ENCODE assay signal across 8 cellular contexts in genomic region chr10:114174462-114175190, GRCh38. TPM values are rescaled to one million over a fixed set of nuclear protein-coding genes. Genes with fewer than 3 reads are reported as not detected.
DNase-seq lines count a peak whose midpoint lies in the region; ATAC-seq and TF ChIP-seq lines count a peak whose summit lies in the region.

No MANE protein-coding gene starts in this region.

- H3K4me2 ChIP-seq in H9 (ENCODE audit: insufficient read depth, insufficient read length, low read length): peak overlapping the region; percentile 80
- H3K4me2 ChIP-seq in Loucy (ENCODE audit: low read depth, low read length, poor library complexity, severe bottlenecking): peak overlapping the region; percentile 94
- peak overlapping the region; percentile 66 for H3K4me2 ChIP-seq in trophoblast cell (ENCODE audit: low read length)

- no peaks in the 10 kb centered on the region for H3K9me3 ChIP-seq in H9 (ENCODE audit: control insufficient read depth, low read depth, low read length)
- H3K9me3 ChIP-seq in Loucy (ENCODE audit: insufficient read depth, low read depth, low read length): no peaks in the 10 kb centered on the region
- no peaks in the 10 kb centered on the region for H3K9me3 ChIP-seq in trophoblast cell (ENCODE audit: insufficient read depth, low read depth, low read length)

- H3K27me3 ChIP-seq in H9 (ENCODE audit: insufficient read depth, low read length) (no peaks in the 10 kb centered on the region), Loucy (ENCODE audit: insufficient read depth, low read length, poor library complexity, severe bottlenecking) (peaks cover 4% of the 10 kb centered on the region), trophoblast cell (ENCODE audit: insufficient read depth, low read length) (no peaks in the 10 kb centered on the region)

- H3K79me1 ChIP-seq in H9 (ENCODE audit: insufficient read depth, low read depth, low read length, poor library complexity, severe bottlenecking) (peaks cover 3% of the 10 kb centered on the region), trophoblast cell (ENCODE audit: low read length) (peaks cover 5% of the 10 kb centered on the region)

- peaks cover 25 to 27% of the 10 kb centered on the region in 2 experiments for H3K4me1 Mint-ChIP-seq in H9
- peaks cover 25% of the 10 kb centered on the region for H3K4me1 Mint-ChIP-seq in activated CD8-positive, alpha-beta T cell treated with anti-CD3 and anti-CD28 coated beads, Interleukin-2, amount 10 ng/mL, durations not matched to agents 7 days and 5 days (ENCODE audit: low read depth)

- H3K56ac ChIP-seq in H9 (ENCODE audit: insufficient read length, low read depth, low read length): no peak overlapping the region

- H2AK5ac ChIP-seq in H9 (ENCODE audit: insufficient read length, low read length) (no peak overlapping the region), trophoblast cell (ENCODE audit: low read length) (no peak overlapping the region)

- H3K18ac ChIP-seq in H9 (ENCODE audit: insufficient read length, low read depth, low read length) (no peak overlapping the region), trophoblast cell (ENCODE audit: low read length) (peak overlapping the region; percentile 58)

- peak; percentile 22 to 25 for ATAC-seq in activated CD4-positive, CD25-positive, alpha-beta regulatory T cell treated with anti-CD3 and anti-CD28 coated beads, Interleukin-2, amount 50 U/mL, for 24 hours
- peak; percentile 45 for ATAC-seq in activated CD8-positive, alpha-beta T cell treated with anti-CD3 and anti-CD28 coated beads, Interleukin-2, amount 10 ng/mL, durations not matched to agents 7 days and 5 days
- ATAC-seq in Right ventricle myocardium superior (ENCODE audit: poor library complexity): peak; percentile 66

- H3K79me2 ChIP-seq in H9 (ENCODE audit: insufficient read depth, low read length) (peaks cover 15% of the 10 kb centered on the region; the same call in 1 of the 2 replicates), Loucy (ENCODE audit: insufficient read depth, low read length) (peaks cover 47% of the 10 kb centered on the region), trophoblast cell (ENCODE audit: control insufficient read depth, insufficient read depth, low read length, poor library complexity) (peaks cover 9% of the 10 kb centered on the region)

- H2BK20ac ChIP-seq in H9 (ENCODE audit: low read depth, low read length, poor library complexity, severe bottlenecking): no peak overlapping the region

- H4K20me1 ChIP-seq in H9 (ENCODE audit: control insufficient read depth, insufficient read depth, insufficient read length) (no peaks in the 10 kb centered on the region), Loucy (ENCODE audit: insufficient read depth, low read length, poor library complexity, severe bottlenecking) (peaks cover 5% of the 10 kb centered on the region)

- POLR2A ChIA-PET in activated CD8-positive, alpha-beta T cell treated with anti-CD3 and anti-CD28 coated beads, Interleukin-2, amount 10 ng/mL, durations not matched to agents 7 days and 5 days (lab: Charles Lee): interaction anchor here (0.6 to 1.0 kb wide), 7 partner anchors 9 to 647 kb away, joined by 3 to 5 read pairs (median 3); partner anchors contain the start of gene FHIP2A

- H4K8ac ChIP-seq in H9 (replicated peaks; ENCODE audit: insufficient read length, low read depth, low read length): no peak overlapping the region
- peak overlapping the region; percentile 71 for H4K8ac ChIP-seq in trophoblast cell (ENCODE audit: low read depth, low read length)

- H3K27me3 Mint-ChIP-seq in H9 (ENCODE audit: low read depth): peaks cover 5% of the 10 kb centered on the region
- H3K27me3 Mint-ChIP-seq in activated CD8-positive, alpha-beta T cell treated with anti-CD3 and anti-CD28 coated beads, Interleukin-2, amount 10 ng/mL, durations not matched to agents 7 days and 5 days (ENCODE audit: low read depth): peaks cover 12% of the 10 kb centered on the region

- H3K27ac ChIP-seq in H9 (ENCODE audit: insufficient read length, low read depth, low read length) (no peak overlapping the region), trophoblast cell (ENCODE audit: low read depth, low read length) (no peak overlapping the region)

- TF ChIP-seq CTCF in H9 (conservative IDR thresholded peaks at IDR 0.05) (no peak), Loucy (conservative IDR thresholded peaks at IDR 0.05; ENCODE audit: low read length) (no peak)

- no peak overlapping the region for H3T11ph ChIP-seq in H9 (ENCODE audit: low read length)

- no CpG with 5 or more reads among the region's 29 CpGs for WGBS in H9 (ENCODE audit: extremely low coverage, insufficient read length, low lambda C conversion rate)
- no CpG with 5 or more reads among the region's 29 CpGs for WGBS in trophoblast cell (ENCODE audit: extremely low coverage, insufficient coverage, insufficient read length)

- H4K91ac ChIP-seq in H9 (ENCODE audit: insufficient read length, low read depth, low read length) (no peak overlapping the region), trophoblast cell (ENCODE audit: low read depth, low read length) (no peak overlapping the region)

- H4K5ac ChIP-seq in H9 (ENCODE audit: insufficient read length, low read depth, low read length): no peak overlapping the region

- CTCF ChIA-PET in activated CD8-positive, alpha-beta T cell treated with anti-CD3 and anti-CD28 coated beads, Interleukin-2, amount 10 ng/mL, durations not matched to agents 7 days and 5 days (lab: Charles Lee): interaction anchor here (1.1 to 2.0 kb wide), 3 partner anchors 56 to 376 kb away, joined by 3 to 9 read pairs (median 4); no protein-coding TSS in a partner anchor

- peaks cover 15% of the 10 kb centered on the region; the same call in 1 of the 2 replicates for H3F3A ChIP-seq in Loucy (ENCODE audit: low read depth)

- H2AFZ ChIP-seq in H9 (ENCODE audit: low read length): peak overlapping the region; percentile 85
- H2AFZ ChIP-seq in Loucy (ENCODE audit: low read length): peak overlapping the region; percentile 92
- peak overlapping the region; percentile 94 for H2AFZ ChIP-seq in trophoblast cell (ENCODE audit: insufficient read depth, low read length, poor library complexity)

- H3K36me3 ChIP-seq in Loucy (ENCODE audit: insufficient read depth, low read length) (no peaks in the 10 kb centered on the region), trophoblast cell (ENCODE audit: control insufficient read depth in 1 of 2, insufficient read depth in 2 of 2, low read length in 2 of 2) (peaks cover 0 to 2% of the 10 kb centered on the region in 2 experiments)

- DNase-seq in activated CD4-positive, CD25-positive, alpha-beta regulatory T cell treated with anti-CD3 and anti-CD28 coated beads, Interleukin-2, amount 50 U/mL, for 72 hours: no peak
- DNase-seq in H9 (peak; percentile 58), Right ventricle myocardium superior (peak; percentile 72), trophoblast cell (peak in 1 of 2 donors; percentile 41), COR-L47 (lab: John Stamatoyannopoulos, UW) (no peak)
- DNase-seq in activated CD8-positive, alpha-beta T cell treated with anti-CD3 and anti-CD28 coated beads, Interleukin-2, amount 10 ng/mL, durations not matched to agents 7 days and 5 days: no peak

- H3K9ac ChIP-seq in H9 (ENCODE audit: extremely low read depth, insufficient read length, low read length) (no peak overlapping the region), Loucy (ENCODE audit: low read depth, low read length, poor library complexity, severe bottlenecking) (peak overlapping the region; percentile 77), trophoblast cell (ENCODE audit: low read length) (no peak overlapping the region)

- peaks cover under 1 to 2% of the 10 kb centered on the region in 2 experiments; a peak in 3 of 5 replicates for H3K9me3 Mint-ChIP-seq in H9
- H3K9me3 Mint-ChIP-seq in activated CD8-positive, alpha-beta T cell treated with anti-CD3 and anti-CD28 coated beads, Interleukin-2, amount 10 ng/mL, durations not matched to agents 7 days and 5 days (ENCODE audit: insufficient read depth): peaks cover 3% of the 10 kb centered on the region

- H3K4me3 Mint-ChIP-seq in H9: peak overlapping the region; percentile 89 to 99
- peak overlapping the region; percentile 99 for H3K4me3 Mint-ChIP-seq in activated CD8-positive, alpha-beta T cell treated with anti-CD3 and anti-CD28 coated beads, Interleukin-2, amount 10 ng/mL, durations not matched to agents 7 days and 5 days

- peak overlapping the region; percentile 22 for H4K12ac ChIP-seq in trophoblast cell (ENCODE audit: low read depth, low read length)

- H2BK15ac ChIP-seq in H9 (ENCODE audit: low read depth, low read length): no peak overlapping the region

- H3K27ac Mint-ChIP-seq in H9: peak overlapping the region in 1 of 3 experiments; percentile 32; a peak in 1 of 7 replicates
- H3K27ac Mint-ChIP-seq in activated CD8-positive, alpha-beta T cell treated with anti-CD3 and anti-CD28 coated beads, Interleukin-2, amount 10 ng/mL, durations not matched to agents 7 days and 5 days: peak overlapping the region; percentile 77

- peaks cover 11 to 15% (median 12%) of the 10 kb centered on the region in 3 experiments; a peak in 6 of 7 replicates for H3K36me3 Mint-ChIP-seq in H9 (ENCODE audit: insufficient read depth in 1 of 3, low read depth in 3 of 3)
- H3K36me3 Mint-ChIP-seq in activated CD8-positive, alpha-beta T cell treated with anti-CD3 and anti-CD28 coated beads, Interleukin-2, amount 10 ng/mL, durations not matched to agents 7 days and 5 days (ENCODE audit: low read depth): peaks cover 21% of the 10 kb centered on the region

- H3K23ac ChIP-seq in H9 (ENCODE audit: insufficient read length, low read depth, low read length) (no peak overlapping the region), trophoblast cell (ENCODE audit: low read length) (no peak overlapping the region)

- no peaks in the 10 kb centered on the region for H3K9me2 ChIP-seq in Loucy (replicated peaks; ENCODE audit: low read depth, low read length)

- H3K4me1 ChIP-seq in H9 (ENCODE audit: insufficient read depth, low read length) (no peaks in the 10 kb centered on the region; the same call in 1 of the 2 replicates), Loucy (ENCODE audit: insufficient read depth, low read length, poor library complexity, severe bottlenecking) (peaks cover 25% of the 10 kb centered on the region), trophoblast cell (ENCODE audit: control insufficient read depth in 1 of 2, insufficient read depth in 2 of 2, low read length in 2 of 2) (peaks cover 4% of the 10 kb centered on the region in 2 experiments)

- no peaks in the 10 kb centered on the region for H3K23me2 ChIP-seq in H9 (ENCODE audit: insufficient read length, low read depth, low read length, poor library complexity, severe bottlenecking)

- peak overlapping the region; percentile 62; the same call in 1 of the 2 replicates for H3K14ac ChIP-seq in H9 (ENCODE audit: insufficient read depth, low read length)
- no peak overlapping the region for H3K14ac ChIP-seq in trophoblast cell (ENCODE audit: low read length)

- H2BK12ac ChIP-seq in H9 (ENCODE audit: insufficient read length, low read depth, low read length) (no peak overlapping the region), trophoblast cell (ENCODE audit: low read length) (peak overlapping the region; percentile 63)

- H2BK5ac ChIP-seq in H9 (ENCODE audit: insufficient read length, low read length): no peak overlapping the region
- H2BK5ac ChIP-seq in trophoblast cell (ENCODE audit: low read depth, low read length, poor library complexity): peak overlapping the region; percentile 22

- no peak overlapping the region for H2BK120ac ChIP-seq in H9 (ENCODE audit: low read depth, low read length, poor library complexity, severe bottlenecking)
- no peak overlapping the region for H2BK120ac ChIP-seq in trophoblast cell (ENCODE audit: insufficient read depth, low read length, poor library complexity)

- H3K4me3 ChIP-seq in Loucy (ENCODE audit: low read length, poor library complexity, severe bottlenecking) (peak overlapping the region; percentile 84), trophoblast cell (ENCODE audit: low read depth, low read length) (peak overlapping the region; percentile 67)

- intact Hi-C loops in Right ventricle myocardium superior (cut with DNase I): no loop called here

- H3K4ac ChIP-seq in H9 (ENCODE audit: low read depth, low read length): no peak overlapping the region
- H3K4ac ChIP-seq in trophoblast cell (ENCODE audit: low read depth, low read length): no peak overlapping the region

RNA-seq across cellular contexts. Expression of gene CCDC186, which starts 0.6 kb away (rescaled TPM):
- 16.7 and 17.4 TPM in 2 replicates for total RNA-seq in H9 (2021)
- 10 to 100 TPM; 12.8 to 13.3 TPM for total RNA-seq in activated CD8-positive, alpha-beta T cell treated with anti-CD3 and anti-CD28 coated beads, Interleukin-2, amount 10 ng/mL, durations not matched to agents 7 days and 5 days
- 15.3 TPM for total RNA-seq in Right ventricle myocardium superior
- polyA plus RNA-seq in trophoblast cell (2013): 30.2 and 30.7 TPM in 2 replicates

RNA-seq across cellular contexts. Expression of gene TDRD1, which starts 4.5 kb away (rescaled TPM):
- total RNA-seq in H9 (2021) (0.15 TPM in 1 of 2 replicates, not detected in the other), Right ventricle myocardium superior (5.8 TPM)
- not detected for total RNA-seq in activated CD8-positive, alpha-beta T cell treated with anti-CD3 and anti-CD28 coated beads, Interleukin-2, amount 10 ng/mL, durations not matched to agents 7 days and 5 days
- not detected in 2 replicates for polyA plus RNA-seq in trophoblast cell (2013)

Comparison
In these comparisons a context has a peak if more than half of its experiments do, and no peak if none do; other contexts are left out.
1. DNase-seq: peak in H9 (single experiment) and Right ventricle myocardium superior (single experiment); none in activated CD4-positive, CD25-positive, alpha-beta regulatory T cell treated with anti-CD3 and anti-CD28 coated beads, Interleukin-2, amount 50 U/mL, for 72 hours (single experiment), activated CD8-positive, alpha-beta T cell treated with anti-CD3 and anti-CD28 coated beads, Interleukin-2, amount 10 ng/mL, durations not matched to agents 7 days and 5 days (single experiment) and COR-L47 (single experiment).
2. Peak in every context shown above with its lines, with median percentiles within 50 percentile points of each other: ATAC-seq, H2AFZ ChIP-seq and H3K4me2 ChIP-seq.